7 cellular contexts compared by ENCODE assay signal in the genomic region with DNA sequence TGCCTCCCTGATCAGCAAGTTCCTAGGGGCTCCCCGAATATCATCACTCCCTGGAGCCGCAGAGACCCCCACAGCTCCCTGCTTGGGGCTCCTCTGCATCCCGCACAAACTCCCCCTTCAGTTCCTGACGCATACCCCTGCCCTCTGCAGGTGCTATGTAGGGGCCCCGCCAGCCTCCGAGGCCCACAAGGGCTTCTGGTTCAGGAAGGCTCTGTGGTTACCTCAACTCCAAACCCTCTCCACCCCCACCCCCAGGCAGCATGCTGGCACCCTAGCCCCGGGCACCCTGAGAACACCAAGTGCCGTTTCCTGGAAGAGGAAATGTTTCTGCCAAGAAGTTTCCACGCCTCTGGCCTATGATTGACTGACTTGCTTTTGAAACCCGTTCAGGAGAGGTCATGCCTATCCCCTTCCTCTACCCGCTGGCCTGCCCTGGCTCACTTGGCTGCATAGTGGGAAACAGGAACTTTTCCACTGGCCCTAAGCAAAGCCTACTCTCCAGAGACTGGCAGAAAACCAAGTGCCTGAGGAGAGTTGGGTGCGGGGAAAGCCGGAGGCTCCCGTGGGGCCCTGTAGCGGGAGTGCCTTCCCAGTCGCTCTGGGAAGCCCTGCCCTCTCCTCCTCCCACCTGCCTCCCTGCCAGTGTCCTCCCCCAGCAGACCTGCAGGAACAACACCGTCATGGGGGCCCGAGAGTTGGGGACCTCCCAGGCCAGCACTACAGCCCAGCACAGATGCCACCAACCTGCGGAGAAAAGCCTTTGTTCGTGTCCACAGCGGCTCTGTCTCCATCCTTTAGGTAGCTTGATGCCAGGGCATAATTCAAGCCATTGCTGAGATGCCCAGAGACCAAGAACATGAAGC.
DNase-seq lines count a peak whose midpoint lies in the region; ATAC-seq and TF ChIP-seq lines count a peak whose summit lies in the region.
"Not testable (repeated sequence)": the region's sequence is repeated elsewhere in the genome, so short reads cannot be mapped to it uniquely, and the experiment has no call there.

No MANE protein-coding gene starts in this region.

- peaks cover 19% of the 10 kb centered on the region for H3K4me1 ChIP-seq in DND-41 (ENCODE audit: insufficient read depth, low read length)
- not testable (repeated sequence) for H3K4me1 ChIP-seq in mesenchymal stem cell (ENCODE audit: control insufficient read depth, insufficient read depth, low read depth, low read length); psoas muscle

- H3K4me3 Mint-ChIP-seq in T-helper 17 cell; activated T-cell treated with anti-CD3 and anti-CD28 coated beads, Interleukin-2, amount 50 U/mL, for 4 hours; dendritic cell treated with granulocyte-macrophage colony-stimulating factor and Interleukin-4, amounts not matched to agents 40 ng/mL and 50 ng/mL, for 4 days: not testable (repeated sequence)

- H3K27ac ChIP-seq in DND-41 (ENCODE audit: low read length): peak overlapping the region; percentile 78
- H3K27ac ChIP-seq in mesenchymal stem cell (ENCODE audit: low read length, poor library complexity, severe bottlenecking); psoas muscle: not testable (repeated sequence)

- not testable (repeated sequence) for H3K4me1 Mint-ChIP-seq in T-helper 17 cell; activated T-cell treated with anti-CD3 and anti-CD28 coated beads, Interleukin-2, amount 50 U/mL, for 4 hours (ENCODE audit: low read depth); dendritic cell treated with granulocyte-macrophage colony-stimulating factor and Interleukin-4, amounts not matched to agents 40 ng/mL and 50 ng/mL, for 4 days (ENCODE audit: low read depth)

- not testable (repeated sequence) for H2BK12ac ChIP-seq in mesenchymal stem cell (ENCODE audit: low read length in 2 of 2)

- H2BK15ac ChIP-seq in mesenchymal stem cell (ENCODE audit: low read depth, poor library complexity, severe bottlenecking): not testable (repeated sequence)

- H2BK120ac ChIP-seq in mesenchymal stem cell (ENCODE audit: low read depth, low read length): not testable (repeated sequence)

- H4K20me1 ChIP-seq in DND-41 (ENCODE audit: insufficient read depth, low read length): not testable (repeated sequence)

- H4K91ac ChIP-seq in mesenchymal stem cell (ENCODE audit: low read length): not testable (repeated sequence)

- not testable (repeated sequence) for H3K14ac ChIP-seq in mesenchymal stem cell (ENCODE audit: low read length in 2 of 2)

- ATAC-seq in DND-41 (ENCODE audit: insufficient read depth, low read depth): peak; percentile 89
- peak; percentile 41 for ATAC-seq in T-helper 17 cell
- ATAC-seq in activated T-cell treated with anti-CD3 and anti-CD28 coated beads, Interleukin-2, amount 50 U/mL, for 4 hours: peak; percentile 57 to 58
- ATAC-seq in left cardiac atrium: peak; percentile 87 to 94
- peak; percentile 55 to 75 (median 68) for ATAC-seq in psoas muscle

- not testable (repeated sequence) for H4K8ac ChIP-seq in mesenchymal stem cell (ENCODE audit: low read length)

- not testable (repeated sequence) for H2BK5ac ChIP-seq in mesenchymal stem cell (ENCODE audit: low read depth, low read length, poor library complexity, severe bottlenecking)

- DNase-seq in DND-41 (peak; percentile 67), mesenchymal stem cell (peak; percentile 0)
- DNase-seq in T-helper 17 cell; activated T-cell treated with anti-CD3 and anti-CD28 coated beads, Interleukin-2, amount 50 U/mL, for 4 hours; left cardiac atrium; psoas muscle: not testable (repeated sequence)

- H3K79me1 ChIP-seq in mesenchymal stem cell (replicated peaks; ENCODE audit: low read length, poor library complexity, severe bottlenecking): not testable (repeated sequence)

- not testable (repeated sequence) for H3K9me3 ChIP-seq in DND-41 (ENCODE audit: insufficient read depth, low read length, severe bottlenecking); T-helper 17 cell (ENCODE audit: control insufficient read depth, low read length, poor library complexity, severe bottlenecking); mesenchymal stem cell (ENCODE audit: control insufficient read depth, low read length); psoas muscle

- not testable (repeated sequence) for H3K27me3 Mint-ChIP-seq in T-helper 17 cell; activated T-cell treated with anti-CD3 and anti-CD28 coated beads, Interleukin-2, amount 50 U/mL, for 4 hours (ENCODE audit: low read depth); dendritic cell treated with granulocyte-macrophage colony-stimulating factor and Interleukin-4, amounts not matched to agents 40 ng/mL and 50 ng/mL, for 4 days

- H3K9ac ChIP-seq in DND-41 (ENCODE audit: low read depth, low read length): 0 out of 2 replicates have a peak overlapping the region, but pooled peaks have one; percentile 30
- not testable (repeated sequence) for H3K9ac ChIP-seq in mesenchymal stem cell (ENCODE audit: low read length)

- H3K4me3 ChIP-seq in DND-41 (ENCODE audit: low read depth in 1 of 2, low read length in 2 of 2); mesenchymal stem cell (ENCODE audit: insufficient read depth in 1 of 2, low read depth in 1 of 2, low read length in 2 of 2); psoas muscle: not testable (repeated sequence)

- H2AFZ ChIP-seq in DND-41 (ENCODE audit: low read depth, low read length); mesenchymal stem cell (ENCODE audit: low read depth, low read length): not testable (repeated sequence)

- not testable (repeated sequence) for H3K23ac ChIP-seq in mesenchymal stem cell (ENCODE audit: low read length in 2 of 2)

- intact Hi-C loops in dendritic cell treated with granulocyte-macrophage colony-stimulating factor and Interleukin-4, amounts not matched to agents 40 ng/mL and 50 ng/mL, for 4 days (cut with micrococcal nuclease); left cardiac atrium (cut with DNase I); psoas muscle (cut with DNase I): not testable (repeated sequence)

- H3K36me3 ChIP-seq in DND-41 (ENCODE audit: insufficient read depth, low read length); mesenchymal stem cell (ENCODE audit: control insufficient read depth in 1 of 2, insufficient read depth in 2 of 2, low read depth in 1 of 2, low read length in 2 of 2); psoas muscle (ENCODE audit: insufficient read depth in 1 of 2, low read depth in 1 of 2): not testable (repeated sequence)

- H3K18ac ChIP-seq in mesenchymal stem cell (ENCODE audit: low read depth in 1 of 2, low read length in 2 of 2): not testable (repeated sequence)

- not testable (repeated sequence) for TF ChIP-seq CTCF in DND-41 (IDR thresholded peaks at IDR 0.05; ENCODE audit: borderline replicate concordance, extremely low read depth, low read length, poor library complexity, severe bottlenecking); psoas muscle (IDR thresholded peaks at IDR 0.05)

- H3K27ac Mint-ChIP-seq in T-helper 17 cell: not testable (repeated sequence)
- peak overlapping the region; percentile 77 for H3K27ac Mint-ChIP-seq in dendritic cell treated with granulocyte-macrophage colony-stimulating factor and Interleukin-4, amounts not matched to agents 40 ng/mL and 50 ng/mL, for 4 days

- H2AK5ac ChIP-seq in mesenchymal stem cell (ENCODE audit: low read length, severe bottlenecking): not testable (repeated sequence)

- H3K4me2 ChIP-seq in DND-41 (ENCODE audit: insufficient read depth, low read length): peak overlapping the region; percentile 48
- not testable (repeated sequence) for H3K4me2 ChIP-seq in mesenchymal stem cell (ENCODE audit: low read length, poor library complexity, severe bottlenecking)

- H3K9me3 Mint-ChIP-seq in activated T-cell treated with anti-CD3 and anti-CD28 coated beads, Interleukin-2, amount 50 U/mL, for 4 hours; dendritic cell treated with granulocyte-macrophage colony-stimulating factor and Interleukin-4, amounts not matched to agents 40 ng/mL and 50 ng/mL, for 4 days: not testable (repeated sequence)

- H3K79me2 ChIP-seq in DND-41 (ENCODE audit: insufficient read depth, low read length): not testable (repeated sequence)

- H3K27me3 ChIP-seq in DND-41 (ENCODE audit: insufficient read depth, low read length, poor library complexity); mesenchymal stem cell (ENCODE audit: control insufficient read depth in 1 of 2, insufficient read depth in 1 of 2, low read length in 2 of 2); psoas muscle (ENCODE audit: insufficient read depth in 3 of 3, low read length in 2 of 3): not testable (repeated sequence)

- not testable (repeated sequence) for H3K4ac ChIP-seq in mesenchymal stem cell (ENCODE audit: low read depth in 1 of 2, low read length in 2 of 2)

- not testable (repeated sequence) for H3K36me3 Mint-ChIP-seq in T-helper 17 cell (ENCODE audit: low read depth); activated T-cell treated with anti-CD3 and anti-CD28 coated beads, Interleukin-2, amount 50 U/mL, for 4 hours (ENCODE audit: insufficient read depth); dendritic cell treated with granulocyte-macrophage colony-stimulating factor and Interleukin-4, amounts not matched to agents 40 ng/mL and 50 ng/mL, for 4 days (ENCODE audit: low read depth)

- 95% methylated on average over 3 of the region's 21 CpGs for WGBS in mesenchymal stem cell
- 41% methylated on average over 5 of the region's 21 CpGs; no CpG with 5 or more reads in 2 of the 3 donors for WGBS in psoas muscle, 3 donors
